17 cellular contexts compared by ENCODE assay signal in the genomic region with DNA sequence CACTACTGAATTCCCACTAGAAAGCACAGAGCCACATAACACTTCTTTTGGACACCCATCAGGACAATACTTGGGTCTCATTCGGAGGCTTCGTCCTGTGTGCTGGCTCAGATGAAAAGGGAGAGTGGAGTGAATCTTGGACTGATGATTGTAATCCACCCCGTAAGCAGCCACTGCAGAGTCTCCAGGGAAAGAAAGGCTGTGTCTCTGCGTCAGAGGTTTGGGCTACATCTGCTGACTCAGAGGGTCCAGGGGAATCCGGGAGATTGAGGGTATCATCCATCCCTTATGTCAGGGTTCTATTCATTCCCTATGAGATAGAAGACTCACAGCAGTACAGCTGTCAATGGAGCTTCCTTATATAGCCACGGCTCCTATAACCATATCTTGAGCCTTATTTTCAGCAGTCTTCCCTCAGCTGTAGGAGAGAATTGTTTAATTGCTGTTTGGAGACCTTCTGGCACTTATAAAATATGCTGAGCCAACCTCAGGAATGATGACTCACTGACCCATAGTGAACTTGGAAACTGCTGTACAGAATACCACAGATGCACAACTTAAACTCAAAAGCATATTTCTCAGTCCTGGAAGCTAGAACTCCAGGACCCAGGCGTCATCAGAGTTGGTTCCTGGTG.
DNase-seq lines count a peak whose midpoint lies in the region; ATAC-seq, FAIRE-seq and TF ChIP-seq lines count a peak whose summit lies in the region.
"Had no signal": no experiment of that assay in that cellular context is flagged by ENCODE, and none has a peak within 500 bp of the region (broad histone marks: within the 10 kb centered on the region; RNA-seq: fewer than 3 reads in every experiment).

No MANE protein-coding gene starts in this region.

- ATAC-seq in activated T-cell treated with anti-CD3 and anti-CD28 coated beads, Interleukin-2, amount 50 U/mL, for 4 hours: no peak
- ATAC-seq in GM19035 (IDR thresholded peaks at IDR 0.05; ENCODE audit: unreplicated experiment): no peak
- ATAC-seq: activated CD4-positive, CD25-positive, alpha-beta regulatory T cell treated with anti-CD3 and anti-CD28 coated beads, Interleukin-2, amount 50 U/mL, for 24 hours had no signal

- TF ChIP-seq CTCF in astrocyte of the spinal cord (IDR thresholded peaks at IDR 0.05; ENCODE audit: low read depth, low read length) (no peak), tibial nerve (IDR thresholded peaks at IDR 0.05) (no peak)

- no peak for TF ChIP-seq EP300 in tibial nerve (IDR thresholded peaks at IDR 0.05)

- no peak for TF ChIP-seq POLR2A in tibial nerve (IDR thresholded peaks at IDR 0.05)

- DNase-seq in ACHN: peak; percentile 85
- DNase-seq in HTR-8/SVneo (ENCODE audit: insufficient read length, low spot score): peak; percentile 54
- peak; percentile 76 for DNase-seq in astrocyte of the spinal cord (ENCODE audit: low read depth, low spot score)
- DNase-seq in kidney tubule cell (ENCODE audit: low spot score): peak; percentile 53
- no peak for DNase-seq in activated T-cell treated with anti-CD3 and anti-CD28 coated beads, Interleukin-2, amount 50 U/mL, for 4 hours
- DNase-seq in G401 (ENCODE audit: low spot score): no peak
- DNase-seq in tibial nerve (ENCODE audit: low spot score in 2 of 2): no peak
- DNase-seq: activated CD8-positive, alpha-beta memory T cell treated with anti-CD3 and anti-CD28 coated beads, Interleukin-2, amount 50 U/mL, for 48 hours; activated naive CD4-positive, alpha-beta T cell treated with anti-CD3 and anti-CD28 coated beads, Interleukin-2, amount 10 ng/mL, durations not matched to agents 7 days and 5 days; cerebellar nuclear complex; head of caudate nucleus; NCI-H2107; NCI-H82 had no signal

- no peaks in the 10 kb centered on the region for H3K27me3 ChIP-seq in tibial nerve
- H3K27me3 ChIP-seq: suprapubic skin had no signal

- FAIRE-seq in HTR-8/SVneo (lab: Jason Lieb, UNC): no peak
- FAIRE-seq: GM18507 had no signal

- peak overlapping the region in 1 of 4 donors; percentile 24 for H3K27ac ChIP-seq in tibial nerve
- H3K27ac ChIP-seq: suprapubic skin had no signal

- H3K4me3 ChIP-seq in astrocyte of the spinal cord (ENCODE audit: low read depth, low read length) (no peak overlapping the region), tibial nerve (no peak overlapping the region)
- H3K4me3 ChIP-seq: suprapubic skin had no signal

- H3K36me3 Mint-ChIP-seq in activated T-cell treated with anti-CD3 and anti-CD28 coated beads, Interleukin-2, amount 50 U/mL, for 4 hours (ENCODE audit: insufficient read depth): no peaks in the 10 kb centered on the region
- H3K36me3 Mint-ChIP-seq: activated naive CD4-positive, alpha-beta T cell treated with anti-CD3 and anti-CD28 coated beads, Interleukin-2, amount 10 ng/mL, durations not matched to agents 7 days and 5 days had no signal

- H3K4me1 Mint-ChIP-seq in activated T-cell treated with anti-CD3 and anti-CD28 coated beads, Interleukin-2, amount 50 U/mL, for 4 hours (ENCODE audit: low read depth): no peaks in the 10 kb centered on the region
- H3K4me1 Mint-ChIP-seq: activated naive CD4-positive, alpha-beta T cell treated with anti-CD3 and anti-CD28 coated beads, Interleukin-2, amount 10 ng/mL, durations not matched to agents 7 days and 5 days had no signal

- WGBS in tibial nerve, 2 donors: 29 to 45% methylated on average over 7 of the region's 7 CpGs

- in situ Hi-C loops in ACHN (cut with HindIII; ENCODE audit: low pct_ligation_motif_present, low pct_unique_long_range_greater_than_20kb, low sequenced_read_pairs) (no loop called here), astrocyte of the spinal cord (cut with HindIII; ENCODE audit: low sequenced_read_pairs) (no loop called here), G401 (cut with HindIII; ENCODE audit: low sequenced_read_pairs) (no loop called here)

- peaks cover 8% of the 10 kb centered on the region for H3K27me3 Mint-ChIP-seq in activated T-cell treated with anti-CD3 and anti-CD28 coated beads, Interleukin-2, amount 50 U/mL, for 4 hours (ENCODE audit: low read depth)
- H3K27me3 Mint-ChIP-seq: activated naive CD4-positive, alpha-beta T cell treated with anti-CD3 and anti-CD28 coated beads, Interleukin-2, amount 10 ng/mL, durations not matched to agents 7 days and 5 days had no signal

- H3K36me3 ChIP-seq in tibial nerve: no peaks in the 10 kb centered on the region
- H3K36me3 ChIP-seq: suprapubic skin had no signal

- H3K9me3 Mint-ChIP-seq in activated T-cell treated with anti-CD3 and anti-CD28 coated beads, Interleukin-2, amount 50 U/mL, for 4 hours: peaks cover 5% of the 10 kb centered on the region

- H3K9me3 ChIP-seq in tibial nerve: no peaks in the 10 kb centered on the region
- H3K9me3 ChIP-seq: suprapubic skin had no signal

- peaks cover 0 to 11% (median 0%) of the 10 kb centered on the region in 4 donors for H3K4me1 ChIP-seq in tibial nerve
- H3K4me1 ChIP-seq: suprapubic skin had no signal

- H3K4me3 Mint-ChIP-seq in activated T-cell treated with anti-CD3 and anti-CD28 coated beads, Interleukin-2, amount 50 U/mL, for 4 hours: no peak overlapping the region
- H3K4me3 Mint-ChIP-seq: activated naive CD4-positive, alpha-beta T cell treated with anti-CD3 and anti-CD28 coated beads, Interleukin-2, amount 10 ng/mL, durations not matched to agents 7 days and 5 days had no signal

Comparison
In these comparisons a context has a peak if more than half of its experiments do, and no peak if none do; other contexts are left out.
1. DNase-seq: peak in ACHN (single experiment), HTR-8/SVneo (single experiment), astrocyte of the spinal cord (single experiment) and kidney tubule cell (single experiment); none in activated T-cell treated with anti-CD3 and anti-CD28 coated beads, Interleukin-2, amount 50 U/mL, for 4 hours (single experiment), G401 (single experiment) and tibial nerve (0 of 2).